In the genomic region with DNA sequence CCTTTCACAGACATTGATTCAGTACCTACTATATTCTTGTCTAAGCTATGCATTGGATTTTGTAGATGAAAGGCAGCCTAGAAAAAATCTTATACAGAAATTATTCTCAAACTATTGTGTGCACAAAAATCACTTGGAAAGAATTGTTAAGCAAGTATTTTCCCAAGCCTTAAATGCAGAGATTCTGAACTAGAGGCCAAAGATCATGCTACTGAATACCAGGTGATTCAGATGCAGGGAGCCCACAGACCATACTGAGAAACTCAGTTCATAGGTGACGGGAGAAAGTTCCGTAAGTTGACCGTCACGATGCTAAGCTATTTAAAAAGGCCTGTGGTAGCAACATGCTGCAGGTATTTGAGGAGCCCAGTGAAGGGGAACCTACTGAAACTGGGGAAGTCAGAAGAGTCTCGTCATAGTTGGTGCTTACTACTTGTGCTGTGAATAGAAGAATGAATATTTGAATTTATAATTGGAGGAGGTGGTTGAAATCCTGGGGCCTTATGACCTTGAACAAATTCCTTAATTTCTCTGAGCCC, we compare ENCODE assay signal across 25 cellular contexts.
"Had no signal": no experiment of that assay in that cellular context is flagged by ENCODE, and none has a peak within 500 bp of the region (broad histone marks: within the 10 kb centered on the region; RNA-seq: fewer than 3 reads in every experiment).

No MANE protein-coding gene starts in this region.

- H3K4me1 Mint-ChIP-seq: activated naive CD4-positive, alpha-beta T cell treated with anti-CD3 and anti-CD28 coated beads, Interleukin-2, amount 50 U/mL, for 24 hours; stimulated activated memory B cell treated with anti-CD40 and anti-IgM and Interleukin-4, amounts not matched to agents 10 μg/mL and 1 μg/mL and 100 μg/mL, for 72 hours had no signal

- H3K36me3 ChIP-seq: stomach, vagina, WERI-Rb-1 had no signal

- ATAC-seq: activated CD8-positive, alpha-beta T cell treated with anti-CD3 and anti-CD28 coated beads, Interleukin-2, amount 10 ng/mL, durations not matched to agents 7 days and 5 days; left ventricle myocardium superior; sciatic nerve; stimulated activated memory B cell treated with anti-CD40 and anti-IgM and Interleukin-4, amounts not matched to agents 10 μg/mL and 1 μg/mL and 100 μg/mL, for 72 hours had no signal

- H3K27me3 ChIP-seq: stomach, vagina had no signal

- H3K9me3 Mint-ChIP-seq: activated naive CD4-positive, alpha-beta T cell treated with anti-CD3 and anti-CD28 coated beads, Interleukin-2, amount 50 U/mL, for 24 hours; activated T-helper 1 cell treated with anti-CD3 and anti-CD28 coated beads, Interleukin-12 subunit alpha, Interleukin-12 subunit beta, Interleukin-2, Interleukin-4 antibody, amounts not matched to agents 30 ng/mL and 10 ng/mL and 1 ng/mL, durations not matched to agents 14 hours and 24 hours and 36 hours; stimulated activated memory B cell treated with anti-CD40 and anti-IgM and Interleukin-4, amounts not matched to agents 10 μg/mL and 1 μg/mL and 100 μg/mL, for 72 hours had no signal

- H3K4me3 ChIP-seq: stomach, vagina had no signal

- H3K27ac ChIP-seq: stomach, vagina, WERI-Rb-1 had no signal

- H3K36me3 Mint-ChIP-seq: activated naive CD4-positive, alpha-beta T cell treated with anti-CD3 and anti-CD28 coated beads, Interleukin-2, amount 50 U/mL, for 24 hours; stimulated activated memory B cell treated with anti-CD40 and anti-IgM and Interleukin-4, amounts not matched to agents 10 μg/mL and 1 μg/mL and 100 μg/mL, for 72 hours had no signal

- DNase-seq: activated CD4-positive, alpha-beta T cell treated with anti-CD3 and anti-CD28 coated beads for 1 hour; activated CD4-positive, alpha-beta T cell treated with anti-CD3 and anti-CD28 coated beads, Interleukin-2, amount 50 U/mL, for 1 hour; activated CD8-positive, alpha-beta T cell treated with anti-CD3 and anti-CD28 coated beads, Interleukin-2, amount 10 ng/mL, durations not matched to agents 7 days and 5 days; activated gamma-delta T cell treated with Interleukin-2 at 50 U/mL for 16 hours; anterior cingulate cortex; erythroblast; foreskin fibroblast; kidney; left ventricle myocardium superior; mesenchymal stem cell; occipital lobe; posterior cingulate gyrus; small intestine; stimulated activated CD4-positive, alpha-beta T cell treated with anti-CD3 and anti-CD28 coated beads, Interleukin-2, amount 100 ng/mL, for 24 hours; stomach; T1000; trophoblast cell; WERI-Rb-1 had no signal

- H3K27me3 Mint-ChIP-seq: activated naive CD4-positive, alpha-beta T cell treated with anti-CD3 and anti-CD28 coated beads, Interleukin-2, amount 50 U/mL, for 24 hours; brain had no signal

- H3K27ac Mint-ChIP-seq: activated CD8-positive, alpha-beta T cell treated with anti-CD3 and anti-CD28 coated beads, Interleukin-2, amount 10 ng/mL, durations not matched to agents 7 days and 5 days; activated naive CD4-positive, alpha-beta T cell treated with anti-CD3 and anti-CD28 coated beads, Interleukin-2, amount 50 U/mL, for 24 hours; activated T-helper 1 cell treated with anti-CD3 and anti-CD28 coated beads, Interleukin-12 subunit alpha, Interleukin-12 subunit beta, Interleukin-2, Interleukin-4 antibody, amounts not matched to agents 30 ng/mL and 10 ng/mL and 1 ng/mL, durations not matched to agents 14 hours and 24 hours and 36 hours; stimulated activated memory B cell treated with anti-CD40 and anti-IgM and Interleukin-4, amounts not matched to agents 10 μg/mL and 1 μg/mL and 100 μg/mL, for 72 hours; T-helper 1 cell treated with Interleukin-12 subunit alpha and Interleukin-12 subunit beta and Interleukin-4 antibody, amounts not matched to agents 30 μg/mL and 1 μg/mL, for 36 hours had no signal

- H3K9me3 ChIP-seq: stomach, vagina had no signal

- H3K4me3 Mint-ChIP-seq: activated CD8-positive, alpha-beta T cell treated with anti-CD3 and anti-CD28 coated beads, Interleukin-2, amount 10 ng/mL, durations not matched to agents 7 days and 5 days; activated naive CD4-positive, alpha-beta T cell treated with anti-CD3 and anti-CD28 coated beads, Interleukin-2, amount 50 U/mL, for 24 hours; activated T-helper 1 cell treated with anti-CD3 and anti-CD28 coated beads, Interleukin-12 subunit alpha, Interleukin-12 subunit beta, Interleukin-2, Interleukin-4 antibody, amounts not matched to agents 30 ng/mL and 10 ng/mL and 1 ng/mL, durations not matched to agents 14 hours and 24 hours and 36 hours; brain; stimulated activated memory B cell treated with anti-CD40 and anti-IgM and Interleukin-4, amounts not matched to agents 10 μg/mL and 1 μg/mL and 100 μg/mL, for 72 hours; T-helper 1 cell treated with Interleukin-12 subunit alpha and Interleukin-12 subunit beta and Interleukin-4 antibody, amounts not matched to agents 30 μg/mL and 1 μg/mL, for 36 hours had no signal
